ENCODE assay signal across 1 cellular context in the genomic region with DNA sequence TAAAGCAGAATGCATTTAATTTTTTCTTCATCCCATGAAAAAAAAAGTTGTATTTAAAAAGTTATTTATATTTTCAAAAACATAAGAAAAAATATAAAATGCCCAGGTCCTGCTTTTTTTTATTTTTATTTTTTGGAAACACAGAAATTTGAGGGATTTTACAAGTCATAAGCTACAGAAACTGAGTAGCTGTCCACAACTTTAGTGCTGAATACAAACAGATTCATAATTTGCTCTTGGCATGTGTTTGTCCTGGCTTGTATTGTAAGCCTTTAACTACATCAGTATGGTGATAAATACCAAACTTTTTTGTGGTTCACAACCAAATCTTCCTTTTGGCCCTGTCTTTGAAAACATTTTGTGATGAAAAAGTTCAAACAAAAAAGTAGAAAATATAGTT.
A peak's percentile ranks its signal among the peaks of the same experiment; 100 is the strongest.
TF ChIP-seq lines count a peak whose summit lies in the region.

No MANE protein-coding gene starts in this region.

TF ChIP-seq in GM12878, 131 proteins besides CTCF, POLR2A, EP300 and RAD21:
- TF ChIP-seq ZBTB4 (CRISPR knock-in tag; IDR thresholded peaks at IDR 0.05), result no peak
- TF ChIP-seq, protein P1, sequence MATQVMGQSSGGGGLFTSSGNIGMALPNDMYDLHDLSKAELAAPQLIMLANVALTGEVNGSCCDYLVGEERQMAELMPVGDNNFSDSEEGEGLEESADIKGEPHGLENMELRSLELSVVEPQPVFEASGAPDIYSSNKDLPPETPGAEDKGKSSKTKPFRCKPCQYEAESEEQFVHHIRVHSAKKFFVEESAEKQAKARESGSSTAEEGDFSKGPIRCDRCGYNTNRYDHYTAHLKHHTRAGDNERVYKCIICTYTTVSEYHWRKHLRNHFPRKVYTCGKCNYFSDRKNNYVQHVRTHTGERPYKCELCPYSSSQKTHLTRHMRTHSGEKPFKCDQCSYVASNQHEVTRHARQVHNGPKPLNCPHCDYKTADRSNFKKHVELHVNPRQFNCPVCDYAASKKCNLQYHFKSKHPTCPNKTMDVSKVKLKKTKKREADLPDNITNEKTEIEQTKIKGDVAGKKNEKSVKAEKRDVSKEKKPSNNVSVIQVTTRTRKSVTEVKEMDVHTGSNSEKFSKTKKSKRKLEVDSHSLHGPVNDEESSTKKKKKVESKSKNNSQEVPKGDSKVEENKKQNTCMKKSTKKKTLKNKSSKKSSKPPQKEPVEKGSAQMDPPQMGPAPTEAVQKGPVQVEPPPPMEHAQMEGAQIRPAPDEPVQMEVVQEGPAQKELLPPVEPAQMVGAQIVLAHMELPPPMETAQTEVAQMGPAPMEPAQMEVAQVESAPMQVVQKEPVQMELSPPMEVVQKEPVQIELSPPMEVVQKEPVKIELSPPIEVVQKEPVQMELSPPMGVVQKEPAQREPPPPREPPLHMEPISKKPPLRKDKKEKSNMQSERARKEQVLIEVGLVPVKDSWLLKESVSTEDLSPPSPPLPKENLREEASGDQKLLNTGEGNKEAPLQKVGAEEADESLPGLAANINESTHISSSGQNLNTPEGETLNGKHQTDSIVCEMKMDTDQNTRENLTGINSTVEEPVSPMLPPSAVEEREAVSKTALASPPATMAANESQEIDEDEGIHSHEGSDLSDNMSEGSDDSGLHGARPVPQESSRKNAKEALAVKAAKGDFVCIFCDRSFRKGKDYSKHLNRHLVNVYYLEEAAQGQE (IDR thresholded peaks at IDR 0.05; ENCODE audit: low read depth, low read length), result peak; percentile 75
